Comparison of ENCODE assay signal across 8 cellular contexts in genomic region chr17:80861892-80862291, GRCh38.
DNase-seq lines count a peak whose midpoint lies in the region; ATAC-seq lines count a peak whose summit lies in the region.

No MANE protein-coding gene starts in this region.

- peak overlapping the region; percentile 91 for H3K27ac Mint-ChIP-seq in activated naive CD8-positive, alpha-beta T cell

- DNase-seq in DMS 273 (lab: John Stamatoyannopoulos, UW; ENCODE audit: unreplicated experiment) (peak; percentile 89), NCI-H526 treated with DMSO at 0.1 percent for 48 hours (lab: John Stamatoyannopoulos, UW) (peak; percentile 22), islet precursor cell (peak; percentile 78), substantia nigra (lab: John Stamatoyannopoulos, UW) (peak in 32 of 49 donors; percentile 7 to 70 (median 41)), dedifferentiated amniotic fluid mesenchymal stem cell (ENCODE audit: extremely low spot score) (no peak), left lobe of liver (ENCODE audit: low spot score) (no peak)

- H3K9me3 Mint-ChIP-seq in activated naive CD8-positive, alpha-beta T cell (ENCODE audit: low read depth) = no peaks in the 10 kb centered on the region

- peaks cover 8% of the 10 kb centered on the region for H3K36me3 Mint-ChIP-seq in activated naive CD8-positive, alpha-beta T cell

- ATAC-seq in left lobe of liver (no peak), GM21529 (IDR thresholded peaks at IDR 0.05; ENCODE audit: unreplicated experiment) (no peak)

- H3K4me1 Mint-ChIP-seq in activated naive CD8-positive, alpha-beta T cell (ENCODE audit: low read depth) = peaks cover 68% of the 10 kb centered on the region

- no peaks in the 10 kb centered on the region for H3K27me3 Mint-ChIP-seq in activated naive CD8-positive, alpha-beta T cell

- peak overlapping the region; percentile 41 for H3K27ac ChIP-seq in substantia nigra (ENCODE audit: low read depth, low read length, poor library complexity, severe bottlenecking)

- no peak overlapping the region for H3K4me3 Mint-ChIP-seq in activated naive CD8-positive, alpha-beta T cell

Comparison
In these comparisons a context has a peak if more than half of its experiments do, and no peak if none do; other contexts are left out.
1. DNase-seq: peak in DMS 273 (single experiment), NCI-H526 treated with DMSO at 0.1 percent for 48 hours (single experiment), islet precursor cell (single experiment) and substantia nigra (32 of 49); none in dedifferentiated amniotic fluid mesenchymal stem cell (single experiment) and left lobe of liver (single experiment).